ENCODE assay signal across 8 cellular contexts in the genomic region with DNA sequence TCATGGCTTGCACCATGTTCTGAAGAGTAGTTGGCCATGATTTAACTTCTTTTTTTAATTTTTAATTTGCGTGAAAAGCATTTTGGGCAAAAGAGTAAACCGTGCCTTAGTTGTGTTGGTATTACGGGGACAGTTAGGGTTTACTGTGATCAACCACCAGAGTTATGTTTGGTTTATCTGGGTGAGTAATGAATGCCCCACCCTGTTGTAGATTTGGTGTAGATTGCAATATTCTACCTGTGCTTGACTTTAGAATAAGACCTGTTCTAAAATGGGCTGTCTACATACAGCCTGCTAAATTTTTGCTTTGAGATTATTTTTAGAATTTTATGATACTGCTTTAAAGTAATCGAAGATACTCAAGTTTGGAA. TPM values are rescaled to one million over a fixed set of nuclear protein-coding genes. Genes with fewer than 3 reads are reported as not detected.
DNase-seq lines count a peak whose midpoint lies in the region; ATAC-seq and TF ChIP-seq lines count a peak whose summit lies in the region.

No MANE protein-coding gene starts in this region.

- H3K36me3 ChIP-seq in left ventricle myocardium inferior = no peaks in the 10 kb centered on the region

- no peaks in the 10 kb centered on the region for H3K9me3 Mint-ChIP-seq in activated naive CD8-positive, alpha-beta T cell (ENCODE audit: low read depth)
- no peaks in the 10 kb centered on the region for H3K9me3 Mint-ChIP-seq in type B pancreatic cell

- no peaks in the 10 kb centered on the region for H3K27me3 Mint-ChIP-seq in activated naive CD8-positive, alpha-beta T cell
- no peaks in the 10 kb centered on the region for H3K27me3 Mint-ChIP-seq in type B pancreatic cell

- H3K4me1 Mint-ChIP-seq in activated naive CD8-positive, alpha-beta T cell (ENCODE audit: low read depth) = peaks cover 45% of the 10 kb centered on the region
- H3K4me1 Mint-ChIP-seq in type B pancreatic cell (ENCODE audit: unreplicated experiment) = peaks cover 31% of the 10 kb centered on the region

- no peak for DNase-seq in left ventricle myocardium inferior
- DNase-seq in Right ventricle myocardium inferior (ENCODE audit: missing footprints) = no peak
- DNase-seq in left colon = no peak
- no peak for DNase-seq in type B pancreatic cell (ENCODE audit: extremely low spot score, unreplicated experiment)
- no peak for DNase-seq in Kasumi-1 (lab: John Stamatoyannopoulos, UW)
- no peak for DNase-seq in NCI-H187 treated with DMSO at 0.1 percent for 48 hours (lab: John Stamatoyannopoulos, UW)

- no peak for TF ChIP-seq CTCF in left ventricle myocardium inferior (IDR thresholded peaks at IDR 0.05; ENCODE audit: borderline replicate concordance)
- no peak for TF ChIP-seq CTCF in type B pancreatic cell (conservative IDR thresholded peaks at IDR 0.05)

- no peaks in the 10 kb centered on the region for H3K9me3 ChIP-seq in left ventricle myocardium inferior (replicated peaks)

- peak overlapping the region; percentile 86 for H3K4me3 ChIP-seq in left ventricle myocardium inferior

- H3K4me1 ChIP-seq in left ventricle myocardium inferior = peaks cover 65% of the 10 kb centered on the region

- peak overlapping the region; percentile 97 for H3K27ac ChIP-seq in left ventricle myocardium inferior (replicated peaks)

- peak overlapping the region; percentile 95 for H3K4me3 Mint-ChIP-seq in activated naive CD8-positive, alpha-beta T cell
- peak overlapping the region; percentile 97 for H3K4me3 Mint-ChIP-seq in type B pancreatic cell

- ATAC-seq in Right ventricle myocardium inferior (no peak), left colon (peak; percentile 24), GM18861 (IDR thresholded peaks at IDR 0.05; ENCODE audit: unreplicated experiment) (no peak)

- no peaks in the 10 kb centered on the region for H3K36me3 Mint-ChIP-seq in activated naive CD8-positive, alpha-beta T cell
- H3K36me3 Mint-ChIP-seq in type B pancreatic cell = peaks cover 14% of the 10 kb centered on the region

- H3K27me3 ChIP-seq in left ventricle myocardium inferior (ENCODE audit: low read depth) = no peaks in the 10 kb centered on the region

- intact Hi-C loops in left ventricle myocardium inferior (cut with micrococcal nuclease) = no loop called here
- intact Hi-C loops in Right ventricle myocardium inferior (cut with DNase I) = loop anchor here (5.0 to 10.0 kb wide), 2 partner anchors 56 to 666 kb away; partner anchors contain the start of gene NRIP1
- intact Hi-C loops in left colon (cut with DNase I, micrococcal nuclease) = loop anchor here in 1 of 2 donors (5.0 kb wide), 1 partner anchor 96 kb away; no protein-coding TSS in a partner anchor

- peak overlapping the region; percentile 92 for H3K27ac Mint-ChIP-seq in activated naive CD8-positive, alpha-beta T cell
- H3K27ac Mint-ChIP-seq in type B pancreatic cell = peak overlapping the region; percentile 97

RNA-seq across cellular contexts. Expression of gene USP25, which starts 1.4 kb away (rescaled TPM):
- 53.2 TPM for total RNA-seq in left ventricle myocardium inferior
- 48.4 TPM for total RNA-seq in Right ventricle myocardium inferior
- 10 to 100 TPM; 33.8 to 38.9 TPM for total RNA-seq in left colon
- 49.9 and 52.0 TPM in 2 replicates for total RNA-seq in type B pancreatic cell (ENCODE audit: low replicate concordance)
